ENCODE assay signal across 8 cellular contexts in the genomic region with DNA sequence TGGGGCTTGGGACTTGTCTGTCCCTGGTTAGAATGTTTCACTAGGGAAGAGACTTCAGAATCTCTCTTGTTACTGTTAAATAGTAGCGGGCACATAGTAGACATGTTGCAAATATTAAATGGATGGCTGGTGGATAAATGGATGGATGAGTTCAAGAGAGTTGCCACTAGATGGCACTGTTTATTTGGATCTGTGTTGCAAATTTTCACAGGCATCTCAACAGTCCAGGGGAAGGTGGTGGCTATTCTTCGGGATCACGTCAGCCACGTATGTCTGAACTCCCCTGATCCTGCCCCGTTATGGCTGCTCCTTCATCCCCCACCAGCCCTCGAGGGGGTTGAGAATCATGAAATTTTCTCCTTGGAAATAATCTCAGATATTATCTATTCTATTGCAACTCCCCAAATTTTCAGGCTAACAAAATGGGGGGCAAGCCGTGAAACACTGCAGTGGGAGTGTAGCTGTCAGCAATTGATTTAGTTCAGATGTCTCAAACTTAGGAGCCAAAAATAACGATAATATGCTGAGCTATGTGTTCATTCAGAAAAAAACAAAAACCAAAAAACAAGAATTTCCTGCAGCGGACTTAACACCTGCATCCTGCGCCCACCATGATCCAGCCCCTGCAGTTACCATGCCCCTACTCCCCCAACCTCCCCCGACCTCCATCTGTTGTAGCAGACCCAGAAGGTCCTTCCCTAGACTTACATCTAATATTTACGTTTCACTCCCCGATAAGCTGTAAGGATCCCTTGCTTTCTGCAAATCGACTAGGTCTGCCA. TPM values are rescaled to one million over a fixed set of nuclear protein-coding genes. Genes with fewer than 3 reads are reported as not detected.
DNase-seq lines count a peak whose midpoint lies in the region; ATAC-seq, FAIRE-seq and TF ChIP-seq lines count a peak whose summit lies in the region.

No MANE protein-coding gene starts in this region.

- ATAC-seq in HG02870 (IDR thresholded peaks at IDR 0.05; ENCODE audit: unreplicated experiment), result peak; percentile 93

- H3K27ac Mint-ChIP-seq in CD14-positive monocyte, result peak overlapping the region; percentile 29 to 87 (median 63)

- FAIRE-seq in GM18507 (lab: Jason Lieb, UNC) (peak; percentile 78), urothelium cell line (lab: Jason Lieb, UNC) (no peak)

- TF ChIP-seq CTCF in CD14-positive monocyte (IDR thresholded peaks at IDR 0.05), result peak; percentile 78

- H3K27me3 Mint-ChIP-seq in CD14-positive monocyte (ENCODE audit: low read depth in 3 of 3), result peaks cover 2 to 3% (median 2%) of the 10 kb centered on the region in 3 donors

- intact Hi-C loops in CD14-positive monocyte (cut with micrococcal nuclease), result loop anchor here (5.0 to 10.0 kb wide), 2 partner anchors 59 to 207 kb away; a partner anchor contains a TSS

- DNase-seq in CD14-positive monocyte (ENCODE audit: low spot score) (peak; percentile 45), GM18507 (ENCODE audit: extremely low spot score, insufficient read length, low read depth) (peak; percentile 30), NCI-H1105 (lab: John Stamatoyannopoulos, UW) (peak; percentile 82), SKM-1 treated with dmso at 0.1 percent for 144 hours (lab: John Stamatoyannopoulos, UW; ENCODE audit: unreplicated experiment) (peak; percentile 74), dermis blood vessel endothelial cell (peak; percentile 85), medulla oblongata (ENCODE audit: extremely low spot score) (peak; percentile 85), urothelium cell line (ENCODE audit: low spot score) (peak; percentile 77)

- H3K4me1 Mint-ChIP-seq in CD14-positive monocyte, result peaks cover 28% of the 10 kb centered on the region

- H3K4me3 Mint-ChIP-seq in CD14-positive monocyte, result peak overlapping the region in 1 of 2 donors; percentile 15

- H3K9me3 Mint-ChIP-seq in CD14-positive monocyte, result no peaks in the 10 kb centered on the region

- H3K36me3 Mint-ChIP-seq in CD14-positive monocyte, result no peaks in the 10 kb centered on the region

RNA-seq across cellular contexts. Expression of a gene that starts 29.1 kb away (rescaled TPM):
- polyA plus RNA-seq in CD14-positive monocyte, result 1 to 10 TPM; 3.0 to 9.8 TPM
- 3.6 and 8.7 TPM in 2 replicates for total RNA-seq in dermis blood vessel endothelial cell

RNA-seq across cellular contexts. Expression of a gene that starts 58.9 kb away (rescaled TPM):
- 10 to 100 TPM; 50.2 to 54.7 TPM for polyA plus RNA-seq in CD14-positive monocyte
- 57.8 and 70.1 TPM in 2 replicates for total RNA-seq in dermis blood vessel endothelial cell

Comparison
In these comparisons a context has a peak if more than half of its experiments do, and no peak if none do; other contexts are left out.
1. Peak in every context shown above with its lines: DNase-seq and ATAC-seq.
2. DNase-seq: peak in every context shown above with its lines; median percentile 85 in dermis blood vessel endothelial cell; 85 in medulla oblongata; 82 in NCI-H1105; 77 in urothelium cell line; 74 in SKM-1 treated with dmso at 0.1 percent for 144 hours; 45 in CD14-positive monocyte; 30 in GM18507.